Comparison of ENCODE assay signal across 8 cellular contexts in the genomic region with DNA sequence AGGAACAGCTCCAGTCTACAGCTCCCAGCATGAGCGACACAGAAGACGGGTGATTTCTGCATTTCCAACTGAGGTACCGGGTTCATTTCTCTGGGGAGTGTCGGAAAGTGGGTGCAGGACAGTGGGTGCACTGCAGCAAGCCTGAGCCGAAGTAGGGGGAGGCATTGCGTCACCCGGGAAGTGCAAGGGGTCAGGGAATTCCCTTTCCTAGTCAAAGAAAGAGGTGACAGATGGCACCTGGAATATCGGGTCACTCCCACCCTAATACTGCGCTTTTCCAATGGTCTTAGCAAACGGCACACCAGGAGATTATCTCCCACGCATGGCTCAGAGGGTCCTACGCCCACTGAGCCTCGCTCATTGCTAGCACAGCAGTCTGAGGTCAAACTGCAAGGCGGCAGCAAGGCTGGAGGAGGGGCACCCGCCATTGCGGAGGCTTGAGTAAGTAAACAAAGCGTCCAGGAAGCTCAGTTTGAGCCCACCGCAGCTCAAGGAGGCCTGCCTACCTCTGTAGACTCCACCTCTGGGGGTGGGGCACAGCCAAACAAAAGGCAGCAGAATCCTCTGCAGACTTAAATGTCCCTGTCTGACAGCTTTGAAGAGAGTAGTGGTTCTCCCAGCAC.
DNase-seq lines count a peak whose midpoint lies in the region; ATAC-seq and TF ChIP-seq lines count a peak whose summit lies in the region.
"Not testable (repeated sequence)": the region's sequence is repeated elsewhere in the genome, so short reads cannot be mapped to it uniquely, and the experiment has no call there.

No MANE protein-coding gene starts in this region.

- not testable (repeated sequence) for H3K27ac ChIP-seq in A673 (ENCODE audit: low read depth, low read length, poor library complexity, severe bottlenecking); GM23338 (ENCODE audit: low read depth); PC-9

- H3K27me3 Mint-ChIP-seq in GM23338 (ENCODE audit: insufficient read depth, low read depth, poor library complexity) = not testable (repeated sequence)
- H3K27me3 Mint-ChIP-seq in chondrocyte (ENCODE audit: low read depth) = peaks cover 15% of the 10 kb centered on the region

- not testable (repeated sequence) for H4K20me1 ChIP-seq in GM23338 (replicated peaks; ENCODE audit: insufficient read depth); PC-9 (ENCODE audit: insufficient read depth)

- not testable (repeated sequence) for H3K27ac Mint-ChIP-seq in GM23338; chondrocyte (ENCODE audit: unreplicated experiment)

- not testable (repeated sequence) for H3K79me2 ChIP-seq in GM23338 (replicated peaks; ENCODE audit: insufficient read depth); PC-9 (ENCODE audit: low read depth)

- ATAC-seq in GM23338 = peak; percentile 38; the same call in 2 of the 3 replicates

- H3K27me3 ChIP-seq in A673 (replicated peaks; ENCODE audit: insufficient read depth, low read depth, low read length, poor library complexity); GM23338 (ENCODE audit: insufficient read depth); PC-9 (ENCODE audit: insufficient read depth, low read depth); neuron (ENCODE audit: insufficient read depth, low read length): not testable (repeated sequence)

- H3K4me1 Mint-ChIP-seq in GM23338; chondrocyte (ENCODE audit: low read depth): not testable (repeated sequence)

- not testable (repeated sequence) for H3K4me1 ChIP-seq in A673 (ENCODE audit: insufficient read depth, low read length, poor library complexity, severe bottlenecking); GM23338 (ENCODE audit: insufficient read depth); PC-9 (replicated peaks; ENCODE audit: insufficient read depth); neuron (ENCODE audit: insufficient read depth, low read length)

- H3K4me3 ChIP-seq in A673 (ENCODE audit: low read depth, low read length, poor library complexity, severe bottlenecking) (peak overlapping the region; percentile 17), GM23338 (peak overlapping the region; percentile 40), PC-9 (peak overlapping the region; percentile 48; the same call in 1 of the 2 replicates), iPS-18c (ENCODE audit: insufficient read depth, low read depth, low read length) (peak overlapping the region; percentile 36)
- H3K4me3 ChIP-seq in neuron (ENCODE audit: low read length) = not testable (repeated sequence)

- peak overlapping the region; percentile 52; the same call in 1 of the 2 replicates for H3K4me2 ChIP-seq in GM23338
- peak overlapping the region; percentile 73 for H3K4me2 ChIP-seq in PC-9

- H3K9me2 ChIP-seq in GM23338 (ENCODE audit: insufficient read depth); PC-9 (ENCODE audit: insufficient read depth): not testable (repeated sequence)

- H2AFZ ChIP-seq in GM23338 (peak overlapping the region; percentile 83), PC-9 (peak overlapping the region; percentile 74), neuron (ENCODE audit: low read depth, low read length) (peak overlapping the region; percentile 36)

- CTCF ChIA-PET in A673 (lab: Charles Lee); PC-9 (lab: Charles Lee): not testable (repeated sequence)

- not testable (repeated sequence) for H3K36me3 ChIP-seq in A673 (ENCODE audit: insufficient read depth, low read length, poor library complexity, severe bottlenecking); GM23338 (ENCODE audit: insufficient read depth); PC-9 (ENCODE audit: low read depth); neuron (ENCODE audit: insufficient read depth, low read length)

- intact Hi-C loops in A673 (cut with micrococcal nuclease; ENCODE audit: unreplicated experiment); PC-9 (cut with micrococcal nuclease; ENCODE audit: unreplicated experiment): not testable (repeated sequence)

- peak; percentile 19 for DNase-seq in A673 (ENCODE audit: low spot score)
- DNase-seq in GM23338 (ENCODE audit: low spot score) = peak; percentile 62
- DNase-seq in NCI-H146 treated with DMSO at 0.1 percent for 48 hours (lab: John Stamatoyannopoulos, UW; ENCODE audit: unreplicated experiment) = peak; percentile 8
- DNase-seq in NCI-H524 (lab: John Stamatoyannopoulos, UW) = peak; percentile 48 to 68
- DNase-seq in PC-9 = peak in 1 of 2 experiments; percentile 2
- DNase-seq in chondrocyte (ENCODE audit: low spot score) = not testable (repeated sequence)

- POLR2A ChIA-PET in A673 (lab: Charles Lee; ENCODE audit: low non-redundant PET); PC-9 (lab: Charles Lee; ENCODE audit: unreplicated experiment): not testable (repeated sequence)

- H3K9me3 ChIP-seq in A673 (ENCODE audit: low read depth, low read length, poor library complexity, severe bottlenecking); PC-9 (ENCODE audit: insufficient read depth, low read depth); iPS-18c (ENCODE audit: control insufficient read depth, insufficient read depth, low read length); neuron (ENCODE audit: low read length): not testable (repeated sequence)

- H3F3A ChIP-seq in GM23338 (replicated peaks; ENCODE audit: low read depth); PC-9 (ENCODE audit: insufficient read depth, low read depth): not testable (repeated sequence)

- H3K9me3 Mint-ChIP-seq in GM23338 (peaks cover 15% of the 10 kb centered on the region; the same call in 2 of the 3 replicates), chondrocyte (ENCODE audit: low read depth) (peaks cover 17% of the 10 kb centered on the region)

- TF ChIP-seq CTCF in A673 (conservative IDR thresholded peaks at IDR 0.05; ENCODE audit: low read depth, low read length); GM23338 (conservative IDR thresholded peaks at IDR 0.05; ENCODE audit: low read depth in 2 of 2); PC-9 (conservative IDR thresholded peaks at IDR 0.05); chondrocyte (IDR thresholded peaks at IDR 0.05): not testable (repeated sequence)

- H3K4me3 Mint-ChIP-seq in GM23338 = not testable (repeated sequence)
- peak overlapping the region; percentile 3 for H3K4me3 Mint-ChIP-seq in chondrocyte (ENCODE audit: unreplicated experiment)

- not testable (repeated sequence) for H3K36me3 Mint-ChIP-seq in GM23338 (ENCODE audit: low read depth); chondrocyte (ENCODE audit: low read depth)

- not testable (repeated sequence) for BruUV-seq in A673 (replicated peaks; lab: Mats Ljungman, UMichigan); PC-9 (replicated peaks; lab: Mats Ljungman, UMichigan)
